ENCODE assay signal across 23 cellular contexts in the genomic region with DNA sequence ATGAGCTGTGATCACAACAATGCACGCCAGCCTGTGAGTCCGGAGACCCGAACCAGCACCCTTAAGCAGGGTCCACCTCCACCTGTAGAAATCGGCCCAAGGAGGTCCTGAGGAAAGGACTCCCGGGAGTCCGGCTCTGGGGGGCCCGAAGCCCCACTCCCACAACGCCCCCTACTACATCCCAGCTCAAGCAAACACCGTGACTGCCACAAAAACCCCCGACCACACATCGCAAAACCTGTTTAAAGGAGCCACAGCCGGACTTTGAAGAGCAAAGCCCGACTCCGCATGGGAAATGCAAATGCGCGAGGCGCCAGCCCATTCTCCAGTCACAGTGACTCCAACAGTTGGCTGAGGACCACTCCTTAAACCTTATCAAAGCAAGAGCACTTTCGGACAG.
DNase-seq lines count a peak whose midpoint lies in the region; ATAC-seq and TF ChIP-seq lines count a peak whose summit lies in the region.
"Had no signal": no experiment of that assay in that cellular context is flagged by ENCODE, and none has a peak within 500 bp of the region (broad histone marks: within the 10 kb centered on the region; RNA-seq: fewer than 3 reads in every experiment).

No MANE protein-coding gene starts in this region.

- H3K9ac ChIP-seq in HUES48 (ENCODE audit: low read depth, low read length), result no peak overlapping the region
- H3K9ac ChIP-seq in neural progenitor cell, result no peak overlapping the region
- H3K9ac ChIP-seq: BLaER1 had no signal

- no peak for TF ChIP-seq EP300 in suprapubic skin (IDR thresholded peaks at IDR 0.05)

- peak overlapping the region; percentile 30 for H3K4me3 Mint-ChIP-seq in neural progenitor cell
- H3K4me3 Mint-ChIP-seq in stimulated activated memory B cell treated with anti-CD40 and anti-IgM and Interleukin-4, amounts not matched to agents 10 μg/mL and 1 μg/mL and 100 μg/mL, for 72 hours, result no peak overlapping the region
- H3K4me3 Mint-ChIP-seq: B cell; CD4-positive, CD25-positive, alpha-beta regulatory T cell; CD8-positive, alpha-beta T cell; GM23338; HFFc6 had no signal

- TF ChIP-seq CTCF in GM13977 (IDR thresholded peaks at IDR 0.05; ENCODE audit: extremely low read depth, insufficient read depth, missing control alignments) (no peak), neural progenitor cell (IDR thresholded peaks at IDR 0.05) (no peak), omental fat pad (IDR thresholded peaks at IDR 0.05) (no peak), suprapubic skin (IDR thresholded peaks at IDR 0.05) (no peak)

- H3K4me1 ChIP-seq in HUES48 (ENCODE audit: control insufficient read depth, insufficient read depth, low read length) (no peaks in the 10 kb centered on the region), neural progenitor cell (no peaks in the 10 kb centered on the region), suprapubic skin (no peaks in the 10 kb centered on the region)
- H3K4me1 ChIP-seq: A549, BLaER1, Caco-2, HAP-1 had no signal

- no peaks in the 10 kb centered on the region for H3K27me3 Mint-ChIP-seq in neural progenitor cell (ENCODE audit: insufficient read depth, low read depth)
- no peaks in the 10 kb centered on the region for H3K27me3 Mint-ChIP-seq in stimulated activated memory B cell treated with anti-CD40 and anti-IgM and Interleukin-4, amounts not matched to agents 10 μg/mL and 1 μg/mL and 100 μg/mL, for 72 hours
- H3K27me3 Mint-ChIP-seq: B cell; CD4-positive, CD25-positive, alpha-beta regulatory T cell had no signal

- H2AFZ ChIP-seq in neural progenitor cell (replicated peaks), result no peak overlapping the region
- H2AFZ ChIP-seq: GM23338 had no signal

- no peak overlapping the region for H3K27ac ChIP-seq in HUES48 (ENCODE audit: low read depth, low read length)
- no peak overlapping the region for H3K27ac ChIP-seq in neural progenitor cell
- H3K27ac ChIP-seq in suprapubic skin, result no peak overlapping the region
- H3K27ac ChIP-seq: 22Rv1, A549, BLaER1, C4-2B had no signal

- DNase-seq in AG08395 (ENCODE audit: low spot score), result peak; percentile 0
- DNase-seq in GM13977 (ENCODE audit: low spot score), result peak; percentile 5
- no peak for DNase-seq in neural progenitor cell (ENCODE audit: low spot score)
- DNase-seq in omental fat pad (ENCODE audit: low spot score), result no peak
- no peak for DNase-seq in suprapubic skin (ENCODE audit: low spot score in 2 of 2)
- DNase-seq: ACHN; Caco-2; CD4-positive, CD25-positive, alpha-beta regulatory T cell; CD8-positive, alpha-beta T cell; DMS79; EL; GDM1; HFFc6 had no signal

- H3K9me3 ChIP-seq in HUES48 (ENCODE audit: control insufficient read depth, insufficient read depth, low read length), result peaks cover 42% of the 10 kb centered on the region
- peaks cover 2% of the 10 kb centered on the region for H3K9me3 ChIP-seq in neural progenitor cell (ENCODE audit: low read depth)
- H3K9me3 ChIP-seq in suprapubic skin, result no peaks in the 10 kb centered on the region
- H3K9me3 ChIP-seq: A549, Caco-2, HAP-1 had no signal

- in situ Hi-C loops in GM13977 (cut with MboI; ENCODE audit: low pct_unique_long_range_greater_than_20kb, low sequenced_read_pairs, unreplicated experiment), result no loop called here

- no peaks in the 10 kb centered on the region for H3K79me2 ChIP-seq in neural progenitor cell (ENCODE audit: low read depth)

- ATAC-seq in HG02884 (IDR thresholded peaks at IDR 0.05; ENCODE audit: unreplicated experiment) (no peak), omental fat pad (ENCODE audit: low FRiP score) (no peak)
- no peak for ATAC-seq in stimulated activated memory B cell treated with anti-CD40 and anti-IgM and Interleukin-4, amounts not matched to agents 10 μg/mL and 1 μg/mL and 100 μg/mL, for 72 hours
- ATAC-seq: A549; CD8-positive, alpha-beta T cell; GM23338 had no signal

- H3K36me3 Mint-ChIP-seq in neural progenitor cell, result no peaks in the 10 kb centered on the region
- H3K36me3 Mint-ChIP-seq in stimulated activated memory B cell treated with anti-CD40 and anti-IgM and Interleukin-4, amounts not matched to agents 10 μg/mL and 1 μg/mL and 100 μg/mL, for 72 hours, result no peaks in the 10 kb centered on the region
- H3K36me3 Mint-ChIP-seq: CD4-positive, CD25-positive, alpha-beta regulatory T cell; CD8-positive, alpha-beta T cell had no signal

- no peaks in the 10 kb centered on the region for H3F3A ChIP-seq in neural progenitor cell (ENCODE audit: low read depth)

- H3K27ac Mint-ChIP-seq in neural progenitor cell, result no peak overlapping the region
- no peak overlapping the region for H3K27ac Mint-ChIP-seq in stimulated activated memory B cell treated with anti-CD40 and anti-IgM and Interleukin-4, amounts not matched to agents 10 μg/mL and 1 μg/mL and 100 μg/mL, for 72 hours
- H3K27ac Mint-ChIP-seq: B cell; CD4-positive, CD25-positive, alpha-beta regulatory T cell; CD8-positive, alpha-beta T cell; GM23338; HFFc6 had no signal

- no peak for TF ChIP-seq POLR2A in suprapubic skin (IDR thresholded peaks at IDR 0.05)

- 76% methylated on average over 18 of the region's 18 CpGs for WGBS in suprapubic skin

- H3K36me3 ChIP-seq in HUES48 (ENCODE audit: control insufficient read depth, insufficient read depth, low read length) (no peaks in the 10 kb centered on the region), neural progenitor cell (no peaks in the 10 kb centered on the region), suprapubic skin (no peaks in the 10 kb centered on the region)
- H3K36me3 ChIP-seq: BLaER1, HAP-1 had no signal

- no peaks in the 10 kb centered on the region for H3K4me1 Mint-ChIP-seq in neural progenitor cell
- H3K4me1 Mint-ChIP-seq in stimulated activated memory B cell treated with anti-CD40 and anti-IgM and Interleukin-4, amounts not matched to agents 10 μg/mL and 1 μg/mL and 100 μg/mL, for 72 hours, result no peaks in the 10 kb centered on the region
- H3K4me1 Mint-ChIP-seq: B cell; CD4-positive, CD25-positive, alpha-beta regulatory T cell; GM23338 had no signal

- H3K4me3 ChIP-seq in HUES48 (ENCODE audit: low read depth, low read length), result peak overlapping the region; percentile 17; the same call in 1 of the 2 replicates
- no peak overlapping the region for H3K4me3 ChIP-seq in neural progenitor cell
- no peak overlapping the region for H3K4me3 ChIP-seq in suprapubic skin
- H3K4me3 ChIP-seq: A549, BLaER1, GM23338, HAP-1 had no signal

- no peaks in the 10 kb centered on the region for H4K20me1 ChIP-seq in neural progenitor cell (ENCODE audit: low read depth)
- H4K20me1 ChIP-seq: BLaER1 had no signal

- H3K27me3 ChIP-seq in HUES48 (ENCODE audit: control insufficient read depth, insufficient read depth, low read length) (no peaks in the 10 kb centered on the region), neural progenitor cell (no peaks in the 10 kb centered on the region), suprapubic skin (no peaks in the 10 kb centered on the region)
- H3K27me3 ChIP-seq: BLaER1 had no signal

- peaks cover 42% of the 10 kb centered on the region for H3K9me3 Mint-ChIP-seq in neural progenitor cell
- H3K9me3 Mint-ChIP-seq in stimulated activated memory B cell treated with anti-CD40 and anti-IgM and Interleukin-4, amounts not matched to agents 10 μg/mL and 1 μg/mL and 100 μg/mL, for 72 hours, result peaks cover 9% of the 10 kb centered on the region

- no peak overlapping the region for H3K4me2 ChIP-seq in neural progenitor cell
- H3K4me2 ChIP-seq: A549, BLaER1, GM23338 had no signal

Comparison
In these comparisons a context has a peak if more than half of its experiments do, and no peak if none do; other contexts are left out.
1. DNase-seq: peak in AG08395 (single experiment) and GM13977 (single experiment); none in neural progenitor cell (single experiment), omental fat pad (single experiment) and suprapubic skin (0 of 2).